Comparison of ENCODE assay signal across 1 cellular context in the genomic region with DNA sequence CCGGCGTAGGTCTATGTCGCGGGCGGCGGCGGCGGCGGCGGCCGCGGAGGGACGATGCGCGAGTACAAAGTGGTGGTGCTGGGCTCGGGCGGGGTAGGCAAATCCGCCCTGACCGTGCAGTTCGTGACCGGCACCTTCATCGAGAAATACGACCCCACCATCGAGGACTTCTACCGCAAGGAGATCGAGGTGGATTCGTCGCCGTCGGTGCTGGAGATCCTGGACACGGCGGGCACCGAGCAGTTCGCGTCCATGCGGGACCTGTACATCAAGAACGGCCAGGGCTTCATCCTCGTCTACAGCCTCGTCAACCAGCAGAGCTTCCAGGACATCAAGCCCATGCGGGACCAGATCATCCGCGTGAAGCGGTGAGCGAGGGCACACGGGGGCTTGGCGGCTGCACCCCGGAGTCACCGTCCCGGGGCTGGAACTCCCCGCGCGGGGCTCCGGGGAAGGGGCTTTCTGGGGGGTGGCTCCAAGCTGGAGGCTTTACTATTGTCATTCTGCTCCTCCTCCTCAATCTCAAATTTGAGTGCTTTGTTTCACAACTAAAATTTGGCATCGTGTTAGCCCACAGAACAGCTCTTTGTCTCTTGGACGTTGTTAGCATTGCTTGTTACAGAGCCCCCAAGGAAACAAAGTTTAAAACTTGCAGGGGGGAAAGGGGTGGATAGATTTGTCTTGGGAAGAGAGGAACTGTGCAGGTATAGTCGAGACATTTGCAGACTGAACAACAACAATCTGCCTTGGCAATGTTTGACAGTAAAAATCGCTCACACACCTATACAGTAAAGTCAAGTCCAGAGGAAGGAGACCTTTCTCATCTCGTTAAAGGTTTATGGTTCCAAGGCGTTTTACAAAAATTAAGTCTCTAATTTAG.
TF ChIP-seq lines count a peak whose summit lies in the region.

No MANE protein-coding gene starts in this region.

TF ChIP-seq in endothelial cell of umbilical vein, 7 proteins besides CTCF, POLR2A, EP300 and RAD21:
- TF ChIP-seq FOS (IDR thresholded peaks at IDR 0.05; ENCODE audit: borderline replicate concordance, insufficient read depth, low read length) (no peak), JUN (IDR thresholded peaks at IDR 0.05; ENCODE audit: borderline replicate concordance, insufficient read depth, insufficient read length, low read depth) (no peak)
TF ChIP-seq in endothelial cell of umbilical vein: peak in this region for 0.
